ENCODE assay signal across 24 cellular contexts in genomic region chr19:54452626-54453025, GRCh38. TPM values are rescaled to one million over a fixed set of nuclear protein-coding genes. Genes with fewer than 3 reads are reported as not detected.
DNase-seq lines count a peak whose midpoint lies in the region; ATAC-seq, FAIRE-seq and TF ChIP-seq lines count a peak whose summit lies in the region.
"Had no signal": no experiment of that assay in that cellular context is flagged by ENCODE, and none has a peak within 500 bp of the region (broad histone marks: within the 10 kb centered on the region; RNA-seq: fewer than 3 reads in every experiment).

No MANE protein-coding gene starts in this region.

- peak; percentile 17 for FAIRE-seq in urothelium cell line (lab: Jason Lieb, UNC)
- FAIRE-seq: GM12891, GM19239, HepG2, RCC 7860 had no signal

- H4K5ac ChIP-seq in mesendoderm (ENCODE audit: low read length), result no peak overlapping the region

- H3K27me3 ChIP-seq in body of pancreas (no peaks in the 10 kb centered on the region), mesendoderm (ENCODE audit: insufficient read depth, low read length, poor library complexity) (no peaks in the 10 kb centered on the region)

- H3K36me3 ChIP-seq in body of pancreas (replicated peaks in 1 of 2; ENCODE audit: insufficient read depth in 1 of 2, low read depth in 2 of 2) (peaks cover 26 to 50% of the 10 kb centered on the region in 2 donors), mesendoderm (ENCODE audit: control insufficient read depth, insufficient read depth, low read length) (peaks cover 36% of the 10 kb centered on the region)

- H2BK120ac ChIP-seq in mesendoderm (ENCODE audit: low read depth, low read length), result no peak overlapping the region

- TF ChIP-seq CTCF in body of pancreas (IDR thresholded peaks at IDR 0.05) (no peak), neural crest cell (conservative IDR thresholded peaks at IDR 0.05) (no peak)

- H2BK5ac ChIP-seq in mesendoderm (ENCODE audit: low read length), result no peak overlapping the region

- H3K27me3 Mint-ChIP-seq in activated T-cell treated with anti-CD3 and anti-CD28 coated beads, Interleukin-2, amount 50 U/mL, for 24 hours, result no peaks in the 10 kb centered on the region
- H3K27me3 Mint-ChIP-seq in activated T-cell treated with anti-CD3 and anti-CD28 coated beads, Interleukin-2, amount 50 U/mL, for 4 hours (ENCODE audit: low read depth), result no peaks in the 10 kb centered on the region
- peaks cover 4% of the 10 kb centered on the region for H3K27me3 Mint-ChIP-seq in neural crest cell (ENCODE audit: low read depth)

- no peak for TF ChIP-seq POLR2A in body of pancreas (IDR thresholded peaks at IDR 0.05)

- H2AK5ac ChIP-seq in mesendoderm (ENCODE audit: low read length), result no peak overlapping the region

- H3K4me1 ChIP-seq in body of pancreas, result peaks cover 42% of the 10 kb centered on the region
- H3K4me1 ChIP-seq in mesendoderm (ENCODE audit: control insufficient read depth, low read depth, low read length), result no peaks in the 10 kb centered on the region

- H3K27ac ChIP-seq in body of pancreas, result peak overlapping the region in 3 of 4 donors; percentile 94 to 100 (median 98)
- H3K27ac ChIP-seq in mesendoderm (ENCODE audit: low read depth, low read length), result no peak overlapping the region
- H3K27ac ChIP-seq: 22Rv1 had no signal

- H3K79me1 ChIP-seq in mesendoderm (ENCODE audit: low read length), result peaks cover 30% of the 10 kb centered on the region

- H3K4me2 ChIP-seq in mesendoderm (ENCODE audit: low read length), result no peak overlapping the region

- peaks cover 94% of the 10 kb centered on the region for H3K36me3 Mint-ChIP-seq in activated T-cell treated with anti-CD3 and anti-CD28 coated beads, Interleukin-2, amount 50 U/mL, for 24 hours (ENCODE audit: low read depth)
- H3K36me3 Mint-ChIP-seq in activated T-cell treated with anti-CD3 and anti-CD28 coated beads, Interleukin-2, amount 50 U/mL, for 4 hours (ENCODE audit: insufficient read depth), result peaks cover 28% of the 10 kb centered on the region
- H3K36me3 Mint-ChIP-seq in neural crest cell (ENCODE audit: low read depth), result peaks cover 20% of the 10 kb centered on the region

- peaks cover 40% of the 10 kb centered on the region for H3K79me2 ChIP-seq in mesendoderm (ENCODE audit: control insufficient read depth, insufficient read depth, low read length)

- peak overlapping the region; percentile 36 for H3K27ac Mint-ChIP-seq in activated T-cell treated with anti-CD3 and anti-CD28 coated beads, Interleukin-2, amount 50 U/mL, for 24 hours
- no peak overlapping the region for H3K27ac Mint-ChIP-seq in neural crest cell (ENCODE audit: unreplicated experiment)

- H3K4me3 Mint-ChIP-seq in activated T-cell treated with anti-CD3 and anti-CD28 coated beads, Interleukin-2, amount 50 U/mL, for 24 hours, result no peak overlapping the region
- H3K4me3 Mint-ChIP-seq in activated T-cell treated with anti-CD3 and anti-CD28 coated beads, Interleukin-2, amount 50 U/mL, for 4 hours, result no peak overlapping the region
- peak overlapping the region; percentile 60 for H3K4me3 Mint-ChIP-seq in neural crest cell

- no peaks in the 10 kb centered on the region for H3K9me3 ChIP-seq in body of pancreas
- H3K9me3 ChIP-seq: Caco-2 had no signal

- H3K9ac ChIP-seq in mesendoderm (ENCODE audit: low read length), result no peak overlapping the region

- no peak overlapping the region for H2BK15ac ChIP-seq in mesendoderm (replicated peaks; ENCODE audit: low read depth)

- no peak overlapping the region for H3K18ac ChIP-seq in mesendoderm (ENCODE audit: low read length)

- no peak overlapping the region for H3K23ac ChIP-seq in mesendoderm (ENCODE audit: low read length)

- intact Hi-C loops in body of pancreas (cut with DNase I), result loop anchor here (10.0 kb wide), 1 partner anchor 1222 kb away; the partner anchor contains the start of gene EPN1

- H3K9me3 Mint-ChIP-seq in activated T-cell treated with anti-CD3 and anti-CD28 coated beads, Interleukin-2, amount 50 U/mL, for 24 hours, result no peaks in the 10 kb centered on the region
- H3K9me3 Mint-ChIP-seq in activated T-cell treated with anti-CD3 and anti-CD28 coated beads, Interleukin-2, amount 50 U/mL, for 4 hours, result no peaks in the 10 kb centered on the region
- H3K9me3 Mint-ChIP-seq in neural crest cell, result no peaks in the 10 kb centered on the region

- H3K4ac ChIP-seq in mesendoderm (ENCODE audit: low read depth, low read length), result no peak overlapping the region

- H3K4me3 ChIP-seq in body of pancreas (no peak overlapping the region), mesendoderm (ENCODE audit: low read length) (no peak overlapping the region)
- H3K4me3 ChIP-seq: HAP-1 had no signal

- no peak overlapping the region for H3K56ac ChIP-seq in mesendoderm (ENCODE audit: low read length)

- peaks cover 35% of the 10 kb centered on the region for H3K4me1 Mint-ChIP-seq in activated T-cell treated with anti-CD3 and anti-CD28 coated beads, Interleukin-2, amount 50 U/mL, for 24 hours (ENCODE audit: low read depth)
- H3K4me1 Mint-ChIP-seq in activated T-cell treated with anti-CD3 and anti-CD28 coated beads, Interleukin-2, amount 50 U/mL, for 4 hours (ENCODE audit: low read depth), result peaks cover 33% of the 10 kb centered on the region
- peaks cover 31% of the 10 kb centered on the region for H3K4me1 Mint-ChIP-seq in neural crest cell

- DNase-seq in activated T-cell treated with anti-CD3 and anti-CD28 coated beads, Interleukin-2, amount 50 U/mL, for 24 hours, result no peak
- no peak for DNase-seq in activated T-cell treated with anti-CD3 and anti-CD28 coated beads, Interleukin-2, amount 50 U/mL, for 4 hours
- no peak for DNase-seq in body of pancreas
- no peak for DNase-seq in neural crest cell (ENCODE audit: low read depth, low spot score)
- no peak for DNase-seq in urothelium cell line (ENCODE audit: low spot score)
- DNase-seq in SK-N-DZ (ENCODE audit: low spot score), result no peak
- no peak for DNase-seq in effector CD4-positive, alpha-beta T cell
- no peak for DNase-seq in mesendoderm
- DNase-seq: Caco-2; DMS153; KG1; NCI-H1105 treated with DMSO at 0.1 percent for 48 hours; NCI-H1694; NCI-H510A; NCI-H748 treated with DMSO at 0.1 percent for 48 hours; NK-92 treated with Interleukin-12 subunit alpha and Interleukin-12 subunit beta, amount 100 ng/mL, for 24 hours had no signal

- H4K8ac ChIP-seq in mesendoderm (ENCODE audit: low read depth, low read length), result no peak overlapping the region

- ATAC-seq in activated T-cell treated with anti-CD3 and anti-CD28 coated beads, Interleukin-2, amount 50 U/mL, for 4 hours, result no peak
- no peak for ATAC-seq in body of pancreas
- ATAC-seq: HepG2, Right ventricle myocardium inferior had no signal

- 62 to 71% methylated on average over 11 of the region's 11 CpGs for WGBS in body of pancreas, 2 donors
- no CpG with 5 or more reads among the region's 11 CpGs for WGBS in mesendoderm (ENCODE audit: extremely low coverage, insufficient coverage, low lambda C conversion rate)

RNA-seq across cellular contexts. Expression of gene LENG8, which starts 3.6 kb away (rescaled TPM):
- total RNA-seq in activated T-cell treated with anti-CD3 and anti-CD28 coated beads, Interleukin-2, amount 50 U/mL, for 4 hours, result 100 to 1,000 TPM; 138 to 157 (median 145) TPM
- total RNA-seq in body of pancreas, result 100 to 1,000 TPM; 182 to 290 TPM
- total RNA-seq in neural crest cell, result 157 and 161 TPM in 2 replicates
- polyA plus RNA-seq in SK-N-DZ (2014; cell fraction: cytosol; rRNA removed), result 19.1 and 29.0 TPM in 2 replicates
- 111 and 200 TPM in 2 replicates for polyA plus RNA-seq in SK-N-DZ (2014; cell fraction: nucleus; rRNA removed)
- polyA plus RNA-seq in mesendoderm (2013, experiment 1 of 2), result 54.1 TPM
- 54.1 TPM for polyA plus RNA-seq in mesendoderm (2013, experiment 2 of 2)

RNA-seq across cellular contexts. Expression of gene LENG9, which starts 11.0 kb away (rescaled TPM):
- total RNA-seq in activated T-cell treated with anti-CD3 and anti-CD28 coated beads, Interleukin-2, amount 50 U/mL, for 4 hours, result 1 to 10 TPM; 4.8 to 5.4 (median 5.2) TPM
- total RNA-seq in body of pancreas (10 to 100 TPM; 21.8 to 25.7 TPM), neural crest cell (2.5 and 3.0 TPM in 2 replicates)
- polyA plus RNA-seq in SK-N-DZ (2014; cell fraction: cytosol; rRNA removed), result 0.26 TPM in 1 of 2 replicates, not detected in the other
- polyA plus RNA-seq in SK-N-DZ (2014; cell fraction: nucleus; rRNA removed), result not detected in 2 replicates
- polyA plus RNA-seq in mesendoderm (2013, experiment 1 of 2), result 0.72 TPM
- 0.88 TPM for polyA plus RNA-seq in mesendoderm (2013, experiment 2 of 2)

RNA-seq across cellular contexts. Expression of gene CDC42EP5, which starts 20.5 kb away (rescaled TPM):
- under 1 TPM in 1 of 3 donors, not detected in 2; 0.30 TPM for total RNA-seq in activated T-cell treated with anti-CD3 and anti-CD28 coated beads, Interleukin-2, amount 50 U/mL, for 4 hours
- total RNA-seq in body of pancreas, result 10 to 100 TPM; 18.2 to 92.9 TPM
- total RNA-seq in neural crest cell, result 6.7 and 7.7 TPM in 2 replicates
- not detected in 2 replicates for polyA plus RNA-seq in SK-N-DZ (2014; cell fraction: cytosol; rRNA removed)
- not detected in 2 replicates for polyA plus RNA-seq in SK-N-DZ (2014; cell fraction: nucleus; rRNA removed)
- polyA plus RNA-seq in mesendoderm (2013, experiment 1 of 2), result 0.67 TPM
- polyA plus RNA-seq in mesendoderm (2013, experiment 2 of 2), result 1.9 TPM
- total RNA-seq: OCI-LY7 had no signal

RNA-seq across cellular contexts. Expression of gene TTYH1, which starts 37.4 kb away (rescaled TPM):
- under 1 TPM in 1 of 3 donors, not detected in 2; 0.46 TPM for total RNA-seq in activated T-cell treated with anti-CD3 and anti-CD28 coated beads, Interleukin-2, amount 50 U/mL, for 4 hours
- total RNA-seq in body of pancreas (10 to 100 TPM; 20.5 to 88.7 TPM), neural crest cell (180 and 207 TPM in 2 replicates)
- 0.68 TPM in 1 of 2 replicates, not detected in the other for polyA plus RNA-seq in SK-N-DZ (2014; cell fraction: cytosol; rRNA removed)
- not detected in 2 replicates for polyA plus RNA-seq in SK-N-DZ (2014; cell fraction: nucleus; rRNA removed)
- polyA plus RNA-seq in mesendoderm (2013, experiment 1 of 2), result 3.2 TPM
- 3.0 TPM for polyA plus RNA-seq in mesendoderm (2013, experiment 2 of 2)
- total RNA-seq: Caco-2 had no signal

RNA-seq across cellular contexts. Expression of gene LAIR2, which starts 50.0 kb away (rescaled TPM):
- under 1 TPM; 0.35 to 0.76 (median 0.58) TPM for total RNA-seq in activated T-cell treated with anti-CD3 and anti-CD28 coated beads, Interleukin-2, amount 50 U/mL, for 4 hours
- not detected for total RNA-seq in body of pancreas
- total RNA-seq in neural crest cell, result not detected in 2 replicates
- polyA plus RNA-seq in SK-N-DZ (2014; cell fraction: cytosol; rRNA removed), result not detected in 2 replicates
- not detected in 2 replicates for polyA plus RNA-seq in SK-N-DZ (2014; cell fraction: nucleus; rRNA removed)
- not detected for polyA plus RNA-seq in mesendoderm (2013, experiment 1 of 2)
- not detected for polyA plus RNA-seq in mesendoderm (2013, experiment 2 of 2)
- total RNA-seq: Caco-2, OCI-LY7, Right ventricle myocardium inferior had no signal
